ENCODE assay signal across 23 cellular contexts in the genomic region with DNA sequence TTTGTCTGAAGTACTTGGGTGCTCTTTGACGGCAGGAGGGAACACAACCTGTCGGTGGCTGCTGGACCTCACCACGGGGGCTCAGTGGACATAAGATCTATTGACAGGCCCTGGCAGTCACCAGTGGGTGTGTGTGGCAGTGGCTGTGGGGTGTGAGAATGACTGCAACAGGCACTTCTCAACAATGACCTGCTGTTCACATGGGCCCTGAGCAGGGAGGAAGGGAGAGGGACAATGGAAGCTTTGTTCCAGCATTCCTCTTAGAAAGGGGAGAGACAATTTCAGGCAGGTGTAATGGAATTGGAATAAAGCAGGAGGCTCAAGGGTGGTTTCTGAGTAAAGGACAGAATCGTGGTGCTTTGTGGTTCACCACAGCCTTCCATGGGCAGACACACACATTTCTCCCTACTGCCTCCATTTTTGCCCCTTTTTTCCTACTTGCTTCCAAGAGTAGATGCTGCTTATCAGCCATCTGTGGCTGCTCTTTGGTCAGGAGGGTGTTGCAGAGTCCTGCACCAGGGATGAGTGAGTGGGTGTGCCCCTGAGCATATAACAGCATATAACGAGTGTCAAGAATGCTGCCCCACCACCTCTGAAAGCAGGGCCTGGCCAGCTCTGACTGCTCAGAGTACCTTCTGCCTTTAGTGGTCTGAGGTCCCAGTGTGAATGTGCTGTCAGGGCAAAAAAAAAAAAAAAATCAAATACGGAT.
DNase-seq lines count a peak whose midpoint lies in the region; ATAC-seq and TF ChIP-seq lines count a peak whose summit lies in the region.
"Had no signal": no experiment of that assay in that cellular context is flagged by ENCODE, and none has a peak within 500 bp of the region (broad histone marks: within the 10 kb centered on the region; RNA-seq: fewer than 3 reads in every experiment).

No MANE protein-coding gene starts in this region.

- no peak overlapping the region for H3K27ac Mint-ChIP-seq in stimulated activated naive B cell treated with anti-CD40 and anti-IgM and Interleukin-4, amounts not matched to agents 10 μg/mL and 1 μg/mL and 100 μg/mL, for 72 hours
- H3K27ac Mint-ChIP-seq in immature natural killer cell = no peak overlapping the region

- H3K79me2 ChIP-seq in mammary epithelial cell (ENCODE audit: insufficient read depth, low read length) = no peaks in the 10 kb centered on the region
- H3K79me2 ChIP-seq: parathyroid adenoma had no signal

- no peaks in the 10 kb centered on the region for H3K9me3 ChIP-seq in mammary epithelial cell (replicated peaks; ENCODE audit: insufficient read depth, low read length)
- H3K9me3 ChIP-seq in mucosa of descending colon = no peaks in the 10 kb centered on the region
- no peaks in the 10 kb centered on the region for H3K9me3 ChIP-seq in sigmoid colon
- H3K9me3 ChIP-seq in uterus = no peaks in the 10 kb centered on the region
- H3K9me3 ChIP-seq: HAP-1, left lung, MG63 had no signal

- DNase-seq in COLO829 (ENCODE audit: low spot score) (peak; percentile 45), NCI-H146 (lab: John Stamatoyannopoulos, UW) (peak; percentile 90), mammary epithelial cell (peak; percentile 69), mucosa of descending colon (peak in 2 of 3 donors; percentile 17 to 24), sigmoid colon (no peak), immature natural killer cell (no peak), uterus (no peak)
- no peak for DNase-seq in stimulated activated naive B cell treated with anti-CD40 and anti-IgM and Interleukin-4, amounts not matched to agents 10 μg/mL and 1 μg/mL and 100 μg/mL, for 72 hours
- DNase-seq: ACHN; activated CD4-positive, alpha-beta T cell treated with anti-CD3 and anti-CD28 coated beads, Interleukin-2, amount 50 U/mL, for 1 hour; activated CD8-positive, alpha-beta memory T cell treated with anti-CD3 and anti-CD28 coated beads, Interleukin-2, amount 50 U/mL, for 4 hours; DMS 273 treated with DMSO at 0.1 percent for 48 hours; erythroblast; GF-D8; IMR-90; MG63; NCI-H187 treated with DMSO at 0.1 percent for 48 hours; NCI-H446 had no signal

- no TSS peak for BruUV-seq in mammary epithelial cell (replicated peaks; lab: Mats Ljungman, UMichigan)

- CTCF ChIA-PET in mammary epithelial cell (lab: Charles Lee; ENCODE audit: low non-redundant PET) = no interaction called here

- H3K4me3 ChIP-seq in mammary epithelial cell (replicated peaks in 1 of 3; ENCODE audit: insufficient read depth in 1 of 3, low read depth in 2 of 3, low read length in 3 of 3) (no peak overlapping the region), mucosa of descending colon (no peak overlapping the region), sigmoid colon (no peak overlapping the region), uterus (no peak overlapping the region)
- H3K4me3 ChIP-seq: HAP-1, left lung, MG63 had no signal

- H3K27me3 ChIP-seq in mammary epithelial cell (ENCODE audit: insufficient read depth, low read length) (no peaks in the 10 kb centered on the region), sigmoid colon (no peaks in the 10 kb centered on the region), uterus (no peaks in the 10 kb centered on the region)
- H3K27me3 ChIP-seq: left lung, MG63 had no signal

- H3K36me3 ChIP-seq in mammary epithelial cell (ENCODE audit: insufficient read depth, low read length) (peaks cover 1% of the 10 kb centered on the region), mucosa of descending colon (ENCODE audit: low read depth) (no peaks in the 10 kb centered on the region), sigmoid colon (no peaks in the 10 kb centered on the region), uterus (no peaks in the 10 kb centered on the region)
- H3K36me3 ChIP-seq: HAP-1, left lung, MG63 had no signal

- no peak overlapping the region for H3K4me3 Mint-ChIP-seq in stimulated activated naive B cell treated with anti-CD40 and anti-IgM and Interleukin-4, amounts not matched to agents 10 μg/mL and 1 μg/mL and 100 μg/mL, for 72 hours
- H3K4me3 Mint-ChIP-seq in immature natural killer cell = no peak overlapping the region

- H4K20me1 ChIP-seq in mammary epithelial cell (ENCODE audit: insufficient read depth, low read length) = no peaks in the 10 kb centered on the region

- TF ChIP-seq EP300 in sigmoid colon (IDR thresholded peaks at IDR 0.05) = no peak

- TF ChIP-seq POLR2A in sigmoid colon (IDR thresholded peaks at IDR 0.05) (no peak), uterus (IDR thresholded peaks at IDR 0.05) (no peak)

- intact Hi-C loops in mammary epithelial cell (cut with micrococcal nuclease) = no loop called here
- intact Hi-C loops in mucosa of descending colon (cut with DNase I, micrococcal nuclease) = no loop called here
- intact Hi-C loops in sigmoid colon (cut with DNase I) = no loop called here
- intact Hi-C loops in uterus (cut with DNase I; ENCODE audit: low total_unique reads) = no loop called here

- H3K27me3 Mint-ChIP-seq in stimulated activated naive B cell treated with anti-CD40 and anti-IgM and Interleukin-4, amounts not matched to agents 10 μg/mL and 1 μg/mL and 100 μg/mL, for 72 hours = no peaks in the 10 kb centered on the region
- H3K27me3 Mint-ChIP-seq in immature natural killer cell (ENCODE audit: low read depth in 3 of 3) = no peaks in the 10 kb centered on the region

- H3K4me1 ChIP-seq in mammary epithelial cell (ENCODE audit: insufficient read depth, low read length) (peaks cover 15% of the 10 kb centered on the region), mucosa of descending colon (ENCODE audit: low read depth) (peaks cover 5% of the 10 kb centered on the region), sigmoid colon (no peaks in the 10 kb centered on the region), uterus (no peaks in the 10 kb centered on the region)
- H3K4me1 ChIP-seq: HAP-1, left lung, parathyroid adenoma had no signal

- peak overlapping the region; percentile 2 for H3K4me2 ChIP-seq in mammary epithelial cell (ENCODE audit: insufficient read depth, low read depth, low read length)

- no peaks in the 10 kb centered on the region for H3K9me3 Mint-ChIP-seq in stimulated activated naive B cell treated with anti-CD40 and anti-IgM and Interleukin-4, amounts not matched to agents 10 μg/mL and 1 μg/mL and 100 μg/mL, for 72 hours
- H3K9me3 Mint-ChIP-seq in immature natural killer cell = peaks cover 0 to 3% (median 0%) of the 10 kb centered on the region in 6 donors

- H3K9ac ChIP-seq in mammary epithelial cell (ENCODE audit: insufficient read depth, low read length) = no peak overlapping the region
- H3K9ac ChIP-seq: parathyroid adenoma had no signal

- TF ChIP-seq CTCF in mammary epithelial cell (conservative IDR thresholded peaks at IDR 0.05 in 1 of 2, IDR thresholded peaks at IDR 0.05 in 1 of 2; ENCODE audit: extremely low read depth in 1 of 2, insufficient read depth in 1 of 2, low read depth in 1 of 2, low read length in 2 of 2) (no peak), mucosa of descending colon (IDR thresholded peaks at IDR 0.05) (no peak), sigmoid colon (IDR thresholded peaks at IDR 0.05) (no peak), uterus (IDR thresholded peaks at IDR 0.05) (no peak)

- 0% methylated on average over 4 of the region's 6 CpGs for WGBS in mammary epithelial cell (ENCODE audit: low coverage, missing lambda C conversion rate)
- 22 to 64% methylated on average over 6 of the region's 6 CpGs for WGBS in sigmoid colon, 2 donors

- dilution Hi-C loops in mammary epithelial cell (cut with HindIII; ENCODE audit: low sequenced_read_pairs) = no loop called here

- H3K4me1 Mint-ChIP-seq in stimulated activated naive B cell treated with anti-CD40 and anti-IgM and Interleukin-4, amounts not matched to agents 10 μg/mL and 1 μg/mL and 100 μg/mL, for 72 hours = no peaks in the 10 kb centered on the region
- H3K4me1 Mint-ChIP-seq in immature natural killer cell = no peaks in the 10 kb centered on the region

- peak overlapping the region; percentile 72 for H2AFZ ChIP-seq in mammary epithelial cell (ENCODE audit: low read depth, low read length)
- H2AFZ ChIP-seq: parathyroid adenoma had no signal

- H3K27ac ChIP-seq in mammary epithelial cell (ENCODE audit: insufficient read depth, low read depth, low read length) (peak overlapping the region; percentile 2), sigmoid colon (no peak overlapping the region), uterus (no peak overlapping the region)
- H3K27ac ChIP-seq: C4-2B, left lung, parathyroid adenoma, VCaP had no signal

- peak; percentile 74 for ATAC-seq in mucosa of descending colon
- ATAC-seq in stimulated activated naive B cell treated with anti-CD40 and anti-IgM and Interleukin-4, amounts not matched to agents 10 μg/mL and 1 μg/mL and 100 μg/mL, for 72 hours (replicated peaks) = no peak
- ATAC-seq: left lung had no signal

- in situ Hi-C loops in mammary epithelial cell (cut with MboI; ENCODE audit: low sequenced_read_pairs in 2 of 2) = no loop called here

- no peaks in the 10 kb centered on the region for H3K36me3 Mint-ChIP-seq in stimulated activated naive B cell treated with anti-CD40 and anti-IgM and Interleukin-4, amounts not matched to agents 10 μg/mL and 1 μg/mL and 100 μg/mL, for 72 hours
- no peaks in the 10 kb centered on the region for H3K36me3 Mint-ChIP-seq in immature natural killer cell

Comparison
In these comparisons a context has a peak if more than half of its experiments do, and no peak if none do; other contexts are left out.
1. DNase-seq: peak in COLO829 (single experiment), NCI-H146 (single experiment), mammary epithelial cell (single experiment) and mucosa of descending colon (2 of 3); none in sigmoid colon (single experiment), stimulated activated naive B cell treated with anti-CD40 and anti-IgM and Interleukin-4, amounts not matched to agents 10 μg/mL and 1 μg/mL and 100 μg/mL, for 72 hours (single experiment), immature natural killer cell (0 of 3) and uterus (0 of 2).